ENCODE assay signal across 21 cellular contexts in the genomic region with DNA sequence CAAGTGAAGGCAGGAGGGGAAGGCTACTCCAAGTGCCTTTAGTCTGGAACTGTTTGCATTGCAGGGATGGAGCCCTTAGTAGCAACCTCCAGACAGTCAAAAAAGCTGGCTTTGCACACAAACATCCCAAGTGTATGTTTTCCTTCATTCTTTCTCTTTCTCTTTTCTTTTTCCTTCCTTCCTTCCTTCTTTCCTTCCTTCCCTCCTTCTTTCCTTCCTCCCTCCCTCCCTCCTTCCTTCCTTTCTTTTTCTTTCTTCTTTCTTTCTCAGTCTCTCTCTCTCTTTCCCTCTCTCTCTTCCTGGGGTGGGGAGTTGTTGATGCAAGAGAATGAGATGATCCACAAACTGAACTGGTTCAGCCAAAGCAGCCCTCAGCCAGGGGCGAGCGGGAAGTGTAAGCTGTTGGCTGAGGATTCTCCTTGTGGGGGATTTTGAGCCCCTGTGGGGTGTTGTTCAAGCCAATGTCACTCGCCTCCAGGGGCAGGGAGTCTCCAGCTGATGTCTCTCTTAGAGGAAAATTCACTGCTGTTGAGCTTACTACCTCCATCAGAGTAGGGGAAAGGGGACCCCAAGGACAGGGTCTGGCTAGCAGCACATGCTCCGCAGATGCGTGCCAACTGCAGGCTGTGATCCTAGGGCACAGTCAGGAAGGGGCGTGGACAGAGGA. TPM values are rescaled to one million over a fixed set of nuclear protein-coding genes. Genes with fewer than 3 reads are reported as not detected.
"Had no signal": no experiment of that assay in that cellular context is flagged by ENCODE, and none has a peak within 500 bp of the region (broad histone marks: within the 10 kb centered on the region; RNA-seq: fewer than 3 reads in every experiment).

No MANE protein-coding gene starts in this region.

- DNase-seq: effector memory CD8-positive, alpha-beta T cell; esophagus squamous epithelium; foreskin melanocyte; head of caudate nucleus; left colon; left ventricle myocardium superior; mesendoderm; naive thymus-derived CD4-positive, alpha-beta T cell; ovary; right cardiac atrium; small intestine; stimulated activated CD4-positive, alpha-beta T cell treated with anti-CD3 and anti-CD28 coated beads, Interleukin-12 subunit alpha, Interleukin-12 subunit beta, amount 100 ng/mL, for 4 hours; stimulated activated naive CD4-positive, alpha-beta T cell; stomach; substantia nigra; transverse colon had no signal

- H3K4me3 Mint-ChIP-seq: effector memory CD8-positive, alpha-beta T cell; naive thymus-derived CD4-positive, alpha-beta T cell had no signal

- H3K4me3 ChIP-seq: esophagus squamous epithelium, hepatocyte, ovary, stomach, thoracic aorta, transverse colon had no signal

- H3K36me3 ChIP-seq: esophagus squamous epithelium, ovary, stomach, thoracic aorta, transverse colon had no signal

- H3K27me3 ChIP-seq: hepatocyte, ovary had no signal

- H3K4me1 Mint-ChIP-seq: naive thymus-derived CD4-positive, alpha-beta T cell had no signal

- H3K4me2 ChIP-seq: hepatocyte had no signal

- H3K9me3 ChIP-seq: esophagus squamous epithelium, ovary, stomach, thoracic aorta, transverse colon had no signal

- H3K27ac Mint-ChIP-seq: effector memory CD8-positive, alpha-beta T cell; naive thymus-derived CD4-positive, alpha-beta T cell; progenitor cell of endocrine pancreas had no signal

- H3K9me3 Mint-ChIP-seq: effector memory CD8-positive, alpha-beta T cell; naive thymus-derived CD4-positive, alpha-beta T cell had no signal

- H3K36me3 Mint-ChIP-seq: naive thymus-derived CD4-positive, alpha-beta T cell had no signal

- ATAC-seq: effector memory CD8-positive, alpha-beta T cell; left colon; left ventricle myocardium superior; naive thymus-derived CD4-positive, alpha-beta T cell; right cardiac atrium had no signal

- FAIRE-seq: small intestine had no signal

- H3K27ac ChIP-seq: esophagus squamous epithelium, hepatocyte, ovary, stomach, thoracic aorta, transverse colon had no signal

- H3K79me2 ChIP-seq: hepatocyte had no signal

- H2AFZ ChIP-seq: hepatocyte had no signal

- H3K4me1 ChIP-seq: esophagus squamous epithelium, stomach, transverse colon had no signal

RNA-seq across cellular contexts. Expression of a gene that starts 11.7 kb away (rescaled TPM):
- total RNA-seq: lung microvascular endothelial cell, stomach, thoracic aorta, transverse colon, ureter had no signal
- polyA plus RNA-seq: naive thymus-derived CD4-positive, alpha-beta T cell had no signal
